ENCODE assay signal across 20 cellular contexts in the genomic region with DNA sequence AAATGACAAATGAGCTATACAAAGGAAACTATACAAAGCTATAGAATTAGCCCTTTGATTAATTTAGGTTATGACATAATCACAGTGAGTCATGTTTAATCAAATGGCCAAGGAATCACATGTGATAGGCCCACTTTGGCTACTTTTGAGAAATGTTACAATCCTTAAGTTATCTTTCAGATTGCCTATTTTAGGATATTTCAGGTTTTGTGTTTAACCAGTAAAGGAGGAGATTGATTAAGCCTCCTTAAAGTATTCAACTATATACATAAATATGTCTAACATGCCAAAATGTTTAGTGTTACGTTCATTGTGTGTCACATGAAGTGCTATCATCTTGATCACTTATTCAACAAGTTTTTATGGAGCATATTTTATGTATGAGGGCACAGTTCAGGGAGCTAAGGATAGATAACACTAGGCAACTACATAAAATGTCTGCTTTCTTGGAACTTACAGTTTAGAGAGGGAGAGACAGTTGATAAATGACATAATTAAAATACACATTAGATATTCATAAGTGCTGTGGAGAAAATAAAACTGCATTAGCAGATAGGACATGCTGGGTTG.
DNase-seq lines count a peak whose midpoint lies in the region; ATAC-seq and TF ChIP-seq lines count a peak whose summit lies in the region.
"Had no signal": no experiment of that assay in that cellular context is flagged by ENCODE, and none has a peak within 500 bp of the region (broad histone marks: within the 10 kb centered on the region; RNA-seq: fewer than 3 reads in every experiment).

No MANE protein-coding gene starts in this region.

- DNase-seq in Caco-2 (no peak), RKO (ENCODE audit: low spot score) (peak; percentile 5), nephron progenitor cell (no peak), ecto neural progenitor cell (ENCODE audit: low spot score) (no peak), islet precursor cell (no peak), SIG-M5 treated with dmso at 0.1 percent for 504 hours (lab: John Stamatoyannopoulos, UW; ENCODE audit: unreplicated experiment) (no peak)
- DNase-seq in activated T-cell treated with anti-CD3 and anti-CD28 coated beads, Interleukin-2, amount 50 U/mL, for 48 hours = no peak
- DNase-seq: activated CD4-positive, alpha-beta T cell treated with anti-CD3 and anti-CD28 coated beads, Interleukin-2, amount 10 ng/mL, durations not matched to agents 7 days and 5 days; activated CD8-positive, alpha-beta memory T cell treated with anti-CD3 and anti-CD28 coated beads, Interleukin-2, amount 50 U/mL, for 48 hours; amygdala; CD4-positive, CD25-positive, alpha-beta regulatory T cell; DMS53; H9; MV-4-11; NCI-H2081; NCI-H446; retina; testis had no signal

- H3K4me3 ChIP-seq in Caco-2 (ENCODE audit: low read depth, low read length) = no peak overlapping the region
- H3K4me3 ChIP-seq: testis had no signal

- H3K4me3 Mint-ChIP-seq in Caco-2 (ENCODE audit: unreplicated experiment) (no peak overlapping the region), nephron progenitor cell (no peak overlapping the region)
- H3K4me3 Mint-ChIP-seq: activated CD4-positive, alpha-beta T cell treated with anti-CD3 and anti-CD28 coated beads, Interleukin-2, amount 10 ng/mL, durations not matched to agents 7 days and 5 days; CD4-positive, CD25-positive, alpha-beta regulatory T cell; H9; stimulated activated effector memory CD8-positive, alpha-beta T cell treated with anti-CD3 and anti-CD28 coated beads, Interleukin-12 subunit alpha, Interleukin-12 subunit beta, amount 100 ng/mL, for 72 hours had no signal

- H3K4me1 ChIP-seq in Caco-2 = peaks cover 23% of the 10 kb centered on the region
- H3K4me1 ChIP-seq: testis had no signal

- TF ChIP-seq CTCF in Caco-2 (IDR thresholded peaks at IDR 0.05; ENCODE audit: insufficient read depth in 1 of 2, low read depth in 1 of 2, low read length in 1 of 2, severe bottlenecking in 1 of 2, unreplicated experiment in 1 of 2) (no peak), nephron progenitor cell (IDR thresholded peaks at IDR 0.05) (no peak)

- H3K9me3 Mint-ChIP-seq in Caco-2 (ENCODE audit: unreplicated experiment) (no peaks in the 10 kb centered on the region), nephron progenitor cell (peaks cover 8% of the 10 kb centered on the region)
- H3K9me3 Mint-ChIP-seq: activated CD4-positive, alpha-beta T cell treated with anti-CD3 and anti-CD28 coated beads, Interleukin-2, amount 10 ng/mL, durations not matched to agents 7 days and 5 days; stimulated activated effector memory CD8-positive, alpha-beta T cell treated with anti-CD3 and anti-CD28 coated beads, Interleukin-12 subunit alpha, Interleukin-12 subunit beta, amount 100 ng/mL, for 72 hours had no signal

- H3K4me1 Mint-ChIP-seq in Caco-2 (ENCODE audit: low read depth, unreplicated experiment) (peaks cover 22% of the 10 kb centered on the region), nephron progenitor cell (peaks cover 28% of the 10 kb centered on the region)
- H3K4me1 Mint-ChIP-seq: activated CD4-positive, alpha-beta T cell treated with anti-CD3 and anti-CD28 coated beads, Interleukin-2, amount 10 ng/mL, durations not matched to agents 7 days and 5 days; CD4-positive, CD25-positive, alpha-beta regulatory T cell; stimulated activated effector memory CD8-positive, alpha-beta T cell treated with anti-CD3 and anti-CD28 coated beads, Interleukin-12 subunit alpha, Interleukin-12 subunit beta, amount 100 ng/mL, for 72 hours had no signal

- POLR2A ChIA-PET in Caco-2 (lab: Charles Lee) = no interaction called here

- CTCF ChIA-PET in Caco-2 (lab: Charles Lee) = interaction anchor here (1.2 kb wide), 1 partner anchor 10 kb away, joined by 5 read pairs; no protein-coding TSS in a partner anchor

- no TSS peak for BruUV-seq in Caco-2 (replicated peaks; lab: Mats Ljungman, UMichigan)

- no peaks in the 10 kb centered on the region for H3K27me3 ChIP-seq in Caco-2 (replicated peaks; ENCODE audit: control insufficient read depth, insufficient read depth, low read length)
- H3K27me3 ChIP-seq: testis had no signal

- H3K27me3 Mint-ChIP-seq in Caco-2 (ENCODE audit: insufficient read depth, unreplicated experiment) (no peaks in the 10 kb centered on the region), nephron progenitor cell (ENCODE audit: low read depth, poor library complexity) (no peaks in the 10 kb centered on the region)

- ATAC-seq in esophagus mucosa = peak; percentile 10

- intact Hi-C loops in Caco-2 (cut with micrococcal nuclease; ENCODE audit: unreplicated experiment) = loop anchor here (1.0 kb wide), 1 partner anchor 9 kb away; no protein-coding TSS in a partner anchor

- H3K9me3 ChIP-seq in Caco-2 = no peaks in the 10 kb centered on the region
- H3K9me3 ChIP-seq: testis had no signal

- H3K36me3 ChIP-seq in Caco-2 (ENCODE audit: control insufficient read depth, insufficient read depth, low read length) = no peaks in the 10 kb centered on the region

- H3K36me3 Mint-ChIP-seq in Caco-2 (ENCODE audit: insufficient read depth, unreplicated experiment) = no peaks in the 10 kb centered on the region
- peaks cover 58% of the 10 kb centered on the region for H3K36me3 Mint-ChIP-seq in nephron progenitor cell (ENCODE audit: low read depth)
- H3K36me3 Mint-ChIP-seq: CD4-positive, CD25-positive, alpha-beta regulatory T cell; stimulated activated effector memory CD8-positive, alpha-beta T cell treated with anti-CD3 and anti-CD28 coated beads, Interleukin-12 subunit alpha, Interleukin-12 subunit beta, amount 100 ng/mL, for 72 hours had no signal

- H3K27ac Mint-ChIP-seq in Caco-2 (ENCODE audit: unreplicated experiment) = peak overlapping the region; percentile 84
- peak overlapping the region; percentile 60 for H3K27ac Mint-ChIP-seq in nephron progenitor cell
- H3K27ac Mint-ChIP-seq: activated CD4-positive, alpha-beta T cell treated with anti-CD3 and anti-CD28 coated beads, Interleukin-2, amount 10 ng/mL, durations not matched to agents 7 days and 5 days; CD4-positive, CD25-positive, alpha-beta regulatory T cell; stimulated activated effector memory CD8-positive, alpha-beta T cell treated with anti-CD3 and anti-CD28 coated beads, Interleukin-12 subunit alpha, Interleukin-12 subunit beta, amount 100 ng/mL, for 72 hours had no signal
